ENCODE assay signal across 9 cellular contexts in the genomic region with DNA sequence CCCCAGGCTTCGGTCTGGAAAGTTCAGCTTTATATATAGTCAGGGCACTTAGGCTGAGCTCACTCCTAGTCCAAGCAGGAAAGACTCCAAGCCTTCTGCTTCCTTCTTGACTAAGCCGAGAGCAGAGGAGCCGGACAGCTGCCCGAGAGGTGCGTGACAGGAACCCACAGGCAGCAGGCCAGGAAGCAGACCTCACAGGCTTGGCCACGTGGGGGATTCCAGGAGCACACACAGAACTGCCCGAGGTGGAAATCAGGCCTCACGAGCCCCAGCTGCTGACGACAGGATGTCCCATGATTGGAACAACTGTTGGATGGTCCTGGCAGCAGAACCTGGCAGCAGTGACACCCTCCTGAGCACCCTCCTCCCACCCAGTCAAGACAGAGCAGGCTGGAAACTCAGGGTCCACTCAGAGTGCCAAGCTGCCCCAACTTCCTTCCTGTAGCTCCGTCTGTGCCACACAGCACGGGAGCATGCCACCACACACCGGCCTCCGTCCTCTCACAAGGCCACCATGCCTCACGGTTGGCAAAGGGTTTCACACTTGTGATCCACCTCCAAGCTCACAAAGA. TPM values are rescaled to one million over a fixed set of nuclear protein-coding genes. Genes with fewer than 3 reads are reported as not detected.
DNase-seq lines count a peak whose midpoint lies in the region; ATAC-seq and TF ChIP-seq lines count a peak whose summit lies in the region.
"Had no signal": no experiment of that assay in that cellular context is flagged by ENCODE, and none has a peak within 500 bp of the region (broad histone marks: within the 10 kb centered on the region; RNA-seq: fewer than 3 reads in every experiment).

No MANE protein-coding gene starts in this region.

- H3K4me3 ChIP-seq in coronary artery (no peak overlapping the region), muscle layer of duodenum (ENCODE audit: low read depth in 1 of 2, low read length in 2 of 2) (no peak overlapping the region), colonic mucosa (no peak overlapping the region)
- H3K4me3 ChIP-seq: Peyer's patch had no signal

- H3K9ac ChIP-seq in colonic mucosa (ENCODE audit: low read depth in 2 of 2, low read length in 2 of 2), result peak overlapping the region in 1 of 2 donors; percentile 12

- TF ChIP-seq CTCF in GM10266 (IDR thresholded peaks at IDR 0.05; ENCODE audit: control insufficient read depth, insufficient read depth, low read depth, missing control alignments) (no peak), coronary artery (IDR thresholded peaks at IDR 0.05) (no peak), colonic mucosa (IDR thresholded peaks at IDR 0.05) (no peak)

- H3K27ac ChIP-seq in coronary artery (peak overlapping the region in 1 of 2 donors; percentile 71), muscle layer of duodenum (ENCODE audit: low read length) (peak overlapping the region; percentile 67), colonic mucosa (no peak overlapping the region)

- DNase-seq in GM10266 (ENCODE audit: extremely low spot score) (peak; percentile 41), SKM-1 (lab: John Stamatoyannopoulos, UW; ENCODE audit: unreplicated experiment) (peak; percentile 59), coronary artery (ENCODE audit: low spot score) (peak; percentile 72), colonic mucosa (no peak), NCI-H2227 treated with DMSO at 0.1 percent for 48 hours (lab: John Stamatoyannopoulos, UW) (no peak)

- H3K4me1 ChIP-seq in muscle layer of duodenum (ENCODE audit: control insufficient read depth in 1 of 2, insufficient read depth in 2 of 2, low read length in 2 of 2) (peaks cover 12 to 31% of the 10 kb centered on the region in 2 donors), colonic mucosa (peaks cover 6% of the 10 kb centered on the region)

- H3K27me3 ChIP-seq in muscle layer of duodenum (ENCODE audit: low read depth, low read length), result no peaks in the 10 kb centered on the region
- no peaks in the 10 kb centered on the region for H3K27me3 ChIP-seq in colonic mucosa
- H3K27me3 ChIP-seq: Peyer's patch had no signal

- intact Hi-C loops in colonic mucosa (cut with DNase I), result no loop called here

- H3K9me3 ChIP-seq in muscle layer of duodenum (ENCODE audit: control insufficient read depth in 1 of 2, low read length in 2 of 2) (no peaks in the 10 kb centered on the region), colonic mucosa (no peaks in the 10 kb centered on the region)
- H3K9me3 ChIP-seq: Peyer's patch had no signal

- H3K36me3 ChIP-seq in muscle layer of duodenum (ENCODE audit: control insufficient read depth in 1 of 2, insufficient read depth in 2 of 2, low read length in 2 of 2) (peaks cover 0 to 15% of the 10 kb centered on the region in 2 donors), colonic mucosa (no peaks in the 10 kb centered on the region)
- H3K36me3 ChIP-seq: Peyer's patch had no signal

- ATAC-seq in HG02763 (IDR thresholded peaks at IDR 0.05; ENCODE audit: unreplicated experiment) (no peak), GM21381 (IDR thresholded peaks at IDR 0.05; ENCODE audit: unreplicated experiment) (no peak)

RNA-seq across cellular contexts. Expression of gene PLA2G6, which starts 5.4 kb away (rescaled TPM):
- total RNA-seq in colonic mucosa, result 10 to 100 TPM; 24.1 to 38.5 TPM

RNA-seq across cellular contexts. Expression of gene MAFF, which starts 25.5 kb away (rescaled TPM):
- 10 to 100 TPM in 1 of 2 donors, 1 to 10 TPM in 1; 5.2 to 41.7 TPM for total RNA-seq in colonic mucosa

Comparison
In these comparisons a context has a peak if more than half of its experiments do, and no peak if none do; other contexts are left out.
1. DNase-seq: peak in GM10266 (single experiment), SKM-1 (single experiment) and coronary artery (single experiment); none in colonic mucosa (single experiment) and NCI-H2227 treated with DMSO at 0.1 percent for 48 hours (single experiment).